In genomic region chr10:96229568-96230030, GRCh38 we compare ENCODE assay signal across 9 cellular contexts. TPM values are rescaled to one million over a fixed set of nuclear protein-coding genes. Genes with fewer than 3 reads are reported as not detected.
DNase-seq lines count a peak whose midpoint lies in the region; ATAC-seq, FAIRE-seq and TF ChIP-seq lines count a peak whose summit lies in the region.
"Had no signal": no experiment of that assay in that cellular context is flagged by ENCODE, and none has a peak within 500 bp of the region (broad histone marks: within the 10 kb centered on the region; RNA-seq: fewer than 3 reads in every experiment).

No MANE protein-coding gene starts in this region.

- no peak overlapping the region for H3K9ac ChIP-seq in OCI-LY3 (ENCODE audit: low read length)

- H3K36me3 Mint-ChIP-seq in HFFc6 (ENCODE audit: low read depth) (no peaks in the 10 kb centered on the region), nephron progenitor cell (ENCODE audit: low read depth) (no peaks in the 10 kb centered on the region)

- no peak for FAIRE-seq in D721Med (lab: Jason Lieb, UNC)

- H3K4me3 Mint-ChIP-seq in HFFc6: no peak overlapping the region
- no peak overlapping the region for H3K4me3 Mint-ChIP-seq in nephron progenitor cell
- H3K4me3 Mint-ChIP-seq: dendritic cell treated with granulocyte-macrophage colony-stimulating factor and Interleukin-4, amounts not matched to agents 40 ng/mL and 50 ng/mL, for 4 days had no signal

- H3K27me3 ChIP-seq in OCI-LY3 (ENCODE audit: low read depth, low read length): no peaks in the 10 kb centered on the region
- H3K27me3 ChIP-seq in esophagus muscularis mucosa: no peaks in the 10 kb centered on the region

- ATAC-seq in GM19455 (IDR thresholded peaks at IDR 0.05; ENCODE audit: unreplicated experiment): no peak

- H3K27ac Mint-ChIP-seq in HFFc6 (no peak overlapping the region), nephron progenitor cell (no peak overlapping the region)

- intact Hi-C loops in esophagus muscularis mucosa (cut with DNase I): loop anchor here (2.0 kb wide), 1 partner anchor 63 kb away; no protein-coding TSS in a partner anchor

- TF ChIP-seq EP300 in esophagus muscularis mucosa (IDR thresholded peaks at IDR 0.05): no peak

- H3K27ac ChIP-seq in OCI-LY3 (ENCODE audit: low read length): peak overlapping the region; percentile 45
- H3K27ac ChIP-seq in esophagus muscularis mucosa (replicated peaks in 1 of 4): no peak overlapping the region

- H3K4me3 ChIP-seq in OCI-LY3 (ENCODE audit: low read length) (no peak overlapping the region), esophagus muscularis mucosa (no peak overlapping the region)

- H3K36me3 ChIP-seq in OCI-LY3 (replicated peaks; ENCODE audit: low read depth, low read length) (peaks cover 75% of the 10 kb centered on the region), esophagus muscularis mucosa (no peaks in the 10 kb centered on the region)

- no peak overlapping the region for H3K4me2 ChIP-seq in OCI-LY3 (ENCODE audit: low read length)

- DNase-seq in D721Med (ENCODE audit: insufficient read length, low spot score): no peak
- DNase-seq in HFFc6: peak; percentile 60
- peak; percentile 54 for DNase-seq in activated T-cell treated with anti-CD3 and anti-CD28 coated beads for 24 hours (ENCODE audit: low read depth)
- no peak for DNase-seq in esophagus muscularis mucosa (ENCODE audit: extremely low spot score)
- DNase-seq in nephron progenitor cell: peak; percentile 87
- DNase-seq in stimulated activated naive CD4-positive, alpha-beta T cell treated with Interleukin-2 at 50 U/mL for 16 hours (lab: John Stamatoyannopoulos, UW): peak; percentile 30

- peaks cover 69% of the 10 kb centered on the region for H3K79me2 ChIP-seq in OCI-LY3 (ENCODE audit: low read length)

- peaks cover 4% of the 10 kb centered on the region; the same call in 1 of the 2 replicates for H3K27me3 Mint-ChIP-seq in HFFc6 (ENCODE audit: insufficient read depth)
- H3K27me3 Mint-ChIP-seq in nephron progenitor cell (ENCODE audit: low read depth, poor library complexity): no peaks in the 10 kb centered on the region
- H3K27me3 Mint-ChIP-seq: dendritic cell treated with granulocyte-macrophage colony-stimulating factor and Interleukin-4, amounts not matched to agents 40 ng/mL and 50 ng/mL, for 4 days had no signal

- TF ChIP-seq CTCF in D721Med (IDR thresholded peaks at IDR 0.05; ENCODE audit: insufficient read depth, missing control alignments): peak; percentile 73
- TF ChIP-seq CTCF in HFFc6 (IDR thresholded peaks at IDR 0.05): peak; percentile 82
- TF ChIP-seq CTCF in OCI-LY3 (IDR thresholded peaks at IDR 0.05; ENCODE audit: low read depth, low read length): peak; percentile 85
- TF ChIP-seq CTCF in esophagus muscularis mucosa (IDR thresholded peaks at IDR 0.05): peak; percentile 66 to 84 (median 77)
- TF ChIP-seq CTCF in nephron progenitor cell (IDR thresholded peaks at IDR 0.05): peak; percentile 54

- H3K4me1 Mint-ChIP-seq in HFFc6 (ENCODE audit: low read depth) (no peaks in the 10 kb centered on the region), nephron progenitor cell (peaks cover 12% of the 10 kb centered on the region)

- no peak overlapping the region for H2AFZ ChIP-seq in OCI-LY3 (ENCODE audit: low read depth, low read length)

- TF ChIP-seq POLR2A in esophagus muscularis mucosa (IDR thresholded peaks at IDR 0.05; ENCODE audit: low read depth): no peak

- H3K9me3 Mint-ChIP-seq in HFFc6: no peaks in the 10 kb centered on the region
- no peaks in the 10 kb centered on the region for H3K9me3 Mint-ChIP-seq in nephron progenitor cell
- H3K9me3 Mint-ChIP-seq: dendritic cell treated with granulocyte-macrophage colony-stimulating factor and Interleukin-4, amounts not matched to agents 40 ng/mL and 50 ng/mL, for 4 days had no signal

- WGBS in esophagus muscularis mucosa: 4% methylated on average over 7 of the region's 7 CpGs

- H4K20me1 ChIP-seq in OCI-LY3 (ENCODE audit: insufficient read depth, low read length): peaks cover 55% of the 10 kb centered on the region

- H3K4me1 ChIP-seq in OCI-LY3 (ENCODE audit: low read length): no peaks in the 10 kb centered on the region; the same call in 1 of the 2 replicates
- H3K4me1 ChIP-seq in esophagus muscularis mucosa: no peaks in the 10 kb centered on the region

- no peaks in the 10 kb centered on the region for H3K9me3 ChIP-seq in OCI-LY3 (ENCODE audit: insufficient read depth, low read length)
- H3K9me3 ChIP-seq in esophagus muscularis mucosa: no peaks in the 10 kb centered on the region

RNA-seq across cellular contexts. Expression of gene BLNK, which starts 41.8 kb away (rescaled TPM):
- not detected for total RNA-seq in HFFc6 (2021; fragmentation: NEBNext Ultra II Directional; extraction: Animal tissue kit (Norgen Biotek cat#: 25700))
- 1 to 10 TPM in 2 of 4 donors, under 1 TPM in 2; 0.86 to 5.0 (median 1.1) TPM for total RNA-seq in esophagus muscularis mucosa

Comparison
In these comparisons a context has a peak if more than half of its experiments do, and no peak if none do; other contexts are left out.
1. DNase-seq: peak in HFFc6 (single experiment), activated T-cell treated with anti-CD3 and anti-CD28 coated beads for 24 hours (single experiment), nephron progenitor cell (single experiment) and stimulated activated naive CD4-positive, alpha-beta T cell treated with Interleukin-2 at 50 U/mL for 16 hours (single experiment); none in D721Med (single experiment) and esophagus muscularis mucosa (single experiment).
2. Peak in every context shown above with its lines, with median percentiles within 50 percentile points of each other: CTCF ChIP-seq.